ENCODE assay signal across 9 cellular contexts in genomic region chr5:95620870-95621838, GRCh38. TPM values are rescaled to one million over a fixed set of nuclear protein-coding genes. Genes with fewer than 3 reads are reported as not detected.
DNase-seq lines count a peak whose midpoint lies in the region; ATAC-seq and TF ChIP-seq lines count a peak whose summit lies in the region.
"Had no signal": no experiment of that assay in that cellular context is flagged by ENCODE, and none has a peak within 500 bp of the region (broad histone marks: within the 10 kb centered on the region; RNA-seq: fewer than 3 reads in every experiment).

No MANE protein-coding gene starts in this region.

- H3K9ac ChIP-seq in mesendoderm (ENCODE audit: low read length) = peak overlapping the region; percentile 73

- H3K9me3 ChIP-seq in DOHH2 (ENCODE audit: control insufficient read depth, insufficient read depth, low read length) = no peaks in the 10 kb centered on the region

- no peak overlapping the region for H4K8ac ChIP-seq in mesendoderm (ENCODE audit: low read depth, low read length)

- no peak overlapping the region for H2BK15ac ChIP-seq in mesendoderm (replicated peaks; ENCODE audit: low read depth)

- H2BK120ac ChIP-seq in mesendoderm (ENCODE audit: low read depth, low read length) = no peak overlapping the region

- H3K4ac ChIP-seq in mesendoderm (ENCODE audit: low read depth, low read length) = no peak overlapping the region

- H3K23ac ChIP-seq in mesendoderm (ENCODE audit: low read length) = no peak overlapping the region

- H3K4me1 ChIP-seq in DOHH2 (ENCODE audit: control insufficient read depth, low read length) (peaks cover 25% of the 10 kb centered on the region), mesendoderm (ENCODE audit: control insufficient read depth, low read depth, low read length) (no peaks in the 10 kb centered on the region)

- peak; percentile 43 for ATAC-seq in GM21423 (IDR thresholded peaks at IDR 0.05; ENCODE audit: unreplicated experiment)

- no peaks in the 10 kb centered on the region for H4K20me1 ChIP-seq in DOHH2 (ENCODE audit: control insufficient read depth, insufficient read depth, low read depth, low read length)

- H2BK5ac ChIP-seq in mesendoderm (ENCODE audit: low read length) = no peak overlapping the region

- H3K36me3 ChIP-seq in DOHH2 (ENCODE audit: control insufficient read depth, low read length) = no peaks in the 10 kb centered on the region
- H3K36me3 ChIP-seq in mesendoderm (ENCODE audit: control insufficient read depth, insufficient read depth, low read length) = no peaks in the 10 kb centered on the region

- H3K4me1 Mint-ChIP-seq in dendritic cell treated with granulocyte-macrophage colony-stimulating factor and Interleukin-4, amounts not matched to agents 40 ng/mL and 50 ng/mL, for 4 days (ENCODE audit: low read depth) = peaks cover 38% of the 10 kb centered on the region

- H3K4me3 ChIP-seq in DOHH2 (ENCODE audit: low read length) = peak overlapping the region; percentile 53
- H3K4me3 ChIP-seq in mesendoderm (ENCODE audit: low read length) = peak overlapping the region; percentile 22
- H3K4me3 ChIP-seq: SK-N-MC had no signal

- H3K4me2 ChIP-seq in DOHH2 (ENCODE audit: low read length) (peak overlapping the region; percentile 70), mesendoderm (ENCODE audit: low read length) (peak overlapping the region; percentile 87)

- H3K36me3 Mint-ChIP-seq in dendritic cell treated with granulocyte-macrophage colony-stimulating factor and Interleukin-4, amounts not matched to agents 40 ng/mL and 50 ng/mL, for 4 days (ENCODE audit: low read depth) = no peaks in the 10 kb centered on the region

- peak overlapping the region; percentile 91 for H3K56ac ChIP-seq in mesendoderm (ENCODE audit: low read length)

- DNase-seq in HuH-7.5 (ENCODE audit: low spot score) (peak; percentile 38), mesendoderm (peak; percentile 68), GM19240 (ENCODE audit: insufficient read length, low spot score) (no peak)
- DNase-seq in activated CD4-positive, CD25-positive, alpha-beta regulatory T cell treated with anti-CD3 and anti-CD28 coated beads, Interleukin-2, amount 50 U/mL, for 72 hours = peak; percentile 52
- peak; percentile 8 to 67 (median 45) for DNase-seq in stimulated activated naive CD4-positive, alpha-beta T cell (lab: John Stamatoyannopoulos, UW)

- H3K79me1 ChIP-seq in mesendoderm (ENCODE audit: low read length) = no peaks in the 10 kb centered on the region

- no peak overlapping the region for H3K27ac ChIP-seq in DOHH2 (ENCODE audit: low read depth, low read length)
- no peak overlapping the region for H3K27ac ChIP-seq in mesendoderm (ENCODE audit: low read depth, low read length)
- H3K27ac ChIP-seq: SK-N-MC had no signal

- peak overlapping the region; percentile 31 for H3K18ac ChIP-seq in mesendoderm (ENCODE audit: low read length)

- H3K27me3 Mint-ChIP-seq in dendritic cell treated with granulocyte-macrophage colony-stimulating factor and Interleukin-4, amounts not matched to agents 40 ng/mL and 50 ng/mL, for 4 days = peaks cover 41% of the 10 kb centered on the region

- no CpG with 5 or more reads among the region's 92 CpGs for WGBS in mesendoderm (ENCODE audit: extremely low coverage, insufficient coverage, low lambda C conversion rate)

- H3K27me3 ChIP-seq in DOHH2 (ENCODE audit: control insufficient read depth, low read length) = peaks cover 28% of the 10 kb centered on the region
- H3K27me3 ChIP-seq in mesendoderm (ENCODE audit: insufficient read depth, low read length, poor library complexity) = peaks cover 22% of the 10 kb centered on the region

- no peaks in the 10 kb centered on the region for H3K9me2 ChIP-seq in DOHH2 (replicated peaks; ENCODE audit: control insufficient read depth, low read length)

- TF ChIP-seq CTCF in DOHH2 (IDR thresholded peaks at IDR 0.05; ENCODE audit: low read depth, low read length, poor library complexity, severe bottlenecking) = no peak

- intact Hi-C loops in dendritic cell treated with granulocyte-macrophage colony-stimulating factor and Interleukin-4, amounts not matched to agents 40 ng/mL and 50 ng/mL, for 4 days (cut with micrococcal nuclease) = loop anchor here (5.0 kb wide), 1 partner anchor 64 kb away; the partner anchor contains the start of gene ARSK

- no peaks in the 10 kb centered on the region for H3F3A ChIP-seq in DOHH2 (ENCODE audit: control insufficient read depth, insufficient read depth)

- peak overlapping the region; percentile 71 for H3K27ac Mint-ChIP-seq in dendritic cell treated with granulocyte-macrophage colony-stimulating factor and Interleukin-4, amounts not matched to agents 40 ng/mL and 50 ng/mL, for 4 days

- H2AK5ac ChIP-seq in mesendoderm (ENCODE audit: low read length) = no peak overlapping the region

- H3K79me2 ChIP-seq in DOHH2 (ENCODE audit: control insufficient read depth, low read length) (no peaks in the 10 kb centered on the region), mesendoderm (ENCODE audit: control insufficient read depth, insufficient read depth, low read length) (no peaks in the 10 kb centered on the region)

- no peaks in the 10 kb centered on the region for H3K9me3 Mint-ChIP-seq in dendritic cell treated with granulocyte-macrophage colony-stimulating factor and Interleukin-4, amounts not matched to agents 40 ng/mL and 50 ng/mL, for 4 days

- no peak overlapping the region for H4K5ac ChIP-seq in mesendoderm (ENCODE audit: low read length)

- peak overlapping the region; percentile 72 for H3K4me3 Mint-ChIP-seq in dendritic cell treated with granulocyte-macrophage colony-stimulating factor and Interleukin-4, amounts not matched to agents 40 ng/mL and 50 ng/mL, for 4 days

RNA-seq across cellular contexts. Expression of gene GPR150, which starts 1.3 kb away (rescaled TPM):
- 0.03 TPM for polyA plus RNA-seq in mesendoderm (2013, experiment 1 of 2)
- polyA plus RNA-seq in mesendoderm (2013, experiment 2 of 2) = 0.06 TPM

RNA-seq across cellular contexts. Expression of gene RFESD, which starts 25.4 kb away (rescaled TPM):
- 2.8 TPM for polyA plus RNA-seq in mesendoderm (2013, experiment 1 of 2)
- 2.2 TPM for polyA plus RNA-seq in mesendoderm (2013, experiment 2 of 2)
